8 cellular contexts compared by ENCODE assay signal in genomic region chrX:150364347-150365050, GRCh38. TPM values are rescaled to one million over a fixed set of nuclear protein-coding genes. Genes with fewer than 3 reads are reported as not detected.
DNase-seq lines count a peak whose midpoint lies in the region; ATAC-seq and TF ChIP-seq lines count a peak whose summit lies in the region.

No MANE protein-coding gene starts in this region.

- H3K27me3 Mint-ChIP-seq in WTC11 (ENCODE audit: low read depth), result peaks cover 81% of the 10 kb centered on the region

- H3K36me3 Mint-ChIP-seq in WTC11, result no peaks in the 10 kb centered on the region

- H3K4me3 ChIP-seq in epithelial cell of proximal tubule (ENCODE audit: low read depth, low read length) (peak overlapping the region; percentile 65), muscle layer of duodenum (ENCODE audit: low read depth in 1 of 2, low read length in 2 of 2) (peak overlapping the region; percentile 62 to 66), upper lobe of right lung (peak overlapping the region; percentile 58)

- no peak overlapping the region for H3K27ac Mint-ChIP-seq in WTC11

- intact Hi-C loops in upper lobe of right lung (cut with DNase I), result no loop called here

- TF ChIP-seq CTCF in WTC11 (IDR thresholded peaks at IDR 0.05) (no peak), epithelial cell of proximal tubule (conservative IDR thresholded peaks at IDR 0.05; ENCODE audit: low read depth, low read length) (no peak), upper lobe of right lung (IDR thresholded peaks at IDR 0.05) (no peak)

- H3K9me3 ChIP-seq in muscle layer of duodenum (ENCODE audit: control insufficient read depth in 1 of 2, low read length in 2 of 2) (no peaks in the 10 kb centered on the region), upper lobe of right lung (no peaks in the 10 kb centered on the region)

- H3K9me3 Mint-ChIP-seq in WTC11, result no peaks in the 10 kb centered on the region

- no peaks in the 10 kb centered on the region for H3K36me3 ChIP-seq in muscle layer of duodenum (ENCODE audit: control insufficient read depth in 1 of 2, insufficient read depth in 2 of 2, low read length in 2 of 2)
- no peaks in the 10 kb centered on the region for H3K36me3 ChIP-seq in upper lobe of right lung

- no peaks in the 10 kb centered on the region for H3K27me3 ChIP-seq in muscle layer of duodenum (ENCODE audit: low read depth, low read length)
- H3K27me3 ChIP-seq in upper lobe of right lung, result no peaks in the 10 kb centered on the region

- H3K27ac ChIP-seq in muscle layer of duodenum (ENCODE audit: low read length), result no peak overlapping the region
- H3K27ac ChIP-seq in upper lobe of right lung, result peak overlapping the region; percentile 74

- ATAC-seq in WTC11, result no peak
- ATAC-seq in upper lobe of right lung, result peak; percentile 3
- no peak for ATAC-seq in HG03571 (IDR thresholded peaks at IDR 0.05; ENCODE audit: unreplicated experiment)
- ATAC-seq in HG03469 (IDR thresholded peaks at IDR 0.05; ENCODE audit: unreplicated experiment), result no peak

- H3K4me1 Mint-ChIP-seq in WTC11, result peaks cover 15% of the 10 kb centered on the region

- POLR2A ChIA-PET in WTC11 (lab: Charles Lee), result no interaction called here

- peak overlapping the region; percentile 64 for H3K4me3 Mint-ChIP-seq in WTC11

- H3K4me1 ChIP-seq in muscle layer of duodenum (ENCODE audit: control insufficient read depth in 1 of 2, insufficient read depth in 2 of 2, low read length in 2 of 2) (peaks cover 0 to 14% of the 10 kb centered on the region in 2 donors), upper lobe of right lung (no peaks in the 10 kb centered on the region)

- CTCF ChIA-PET in WTC11 (lab: Charles Lee), result interaction anchor here (0.5 to 3.7 kb wide), 24 partner anchors 11 to 1755 kb away, joined by 3 to 26 read pairs (median 4); no protein-coding TSS in a partner anchor

- DNase-seq in NCI-H748 (lab: John Stamatoyannopoulos, UW; ENCODE audit: unreplicated experiment) (peak; percentile 47), NCI-H748 treated with DMSO at 0.1 percent for 48 hours (lab: John Stamatoyannopoulos, UW) (no peak), WTC11 (ENCODE audit: low spot score) (peak; percentile 13), epithelial cell of proximal tubule (ENCODE audit: low read depth) (no peak), upper lobe of right lung (peak; percentile 59)

TF ChIP-seq in WTC11, 78 proteins besides CTCF, POLR2A, EP300 and RAD21:
- no peak for TF ChIP-seq GABPB1 (CRISPR knock-in tag; IDR thresholded peaks at IDR 0.05)
- TF ChIP-seq, protein P1, sequence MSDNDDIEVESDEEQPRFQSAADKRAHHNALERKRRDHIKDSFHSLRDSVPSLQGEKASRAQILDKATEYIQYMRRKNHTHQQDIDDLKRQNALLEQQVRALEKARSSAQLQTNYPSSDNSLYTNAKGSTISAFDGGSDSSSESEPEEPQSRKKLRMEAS (CRISPR knock-in tag; IDR thresholded peaks at IDR 0.05), result no peak
- TF ChIP-seq ELF4 (CRISPR knock-in tag; IDR thresholded peaks at IDR 0.05; ENCODE audit: low read depth), result no peak
- TF ChIP-seq PRRX2 (CRISPR knock-in tag; IDR thresholded peaks at IDR 0.05), result no peak
- TF ChIP-seq ETV6 (CRISPR knock-in tag; IDR thresholded peaks at IDR 0.05), result no peak
- no peak for TF ChIP-seq ZNF138 (CRISPR knock-in tag; conservative IDR thresholded peaks at IDR 0.05)
- TF ChIP-seq, protein P2, sequence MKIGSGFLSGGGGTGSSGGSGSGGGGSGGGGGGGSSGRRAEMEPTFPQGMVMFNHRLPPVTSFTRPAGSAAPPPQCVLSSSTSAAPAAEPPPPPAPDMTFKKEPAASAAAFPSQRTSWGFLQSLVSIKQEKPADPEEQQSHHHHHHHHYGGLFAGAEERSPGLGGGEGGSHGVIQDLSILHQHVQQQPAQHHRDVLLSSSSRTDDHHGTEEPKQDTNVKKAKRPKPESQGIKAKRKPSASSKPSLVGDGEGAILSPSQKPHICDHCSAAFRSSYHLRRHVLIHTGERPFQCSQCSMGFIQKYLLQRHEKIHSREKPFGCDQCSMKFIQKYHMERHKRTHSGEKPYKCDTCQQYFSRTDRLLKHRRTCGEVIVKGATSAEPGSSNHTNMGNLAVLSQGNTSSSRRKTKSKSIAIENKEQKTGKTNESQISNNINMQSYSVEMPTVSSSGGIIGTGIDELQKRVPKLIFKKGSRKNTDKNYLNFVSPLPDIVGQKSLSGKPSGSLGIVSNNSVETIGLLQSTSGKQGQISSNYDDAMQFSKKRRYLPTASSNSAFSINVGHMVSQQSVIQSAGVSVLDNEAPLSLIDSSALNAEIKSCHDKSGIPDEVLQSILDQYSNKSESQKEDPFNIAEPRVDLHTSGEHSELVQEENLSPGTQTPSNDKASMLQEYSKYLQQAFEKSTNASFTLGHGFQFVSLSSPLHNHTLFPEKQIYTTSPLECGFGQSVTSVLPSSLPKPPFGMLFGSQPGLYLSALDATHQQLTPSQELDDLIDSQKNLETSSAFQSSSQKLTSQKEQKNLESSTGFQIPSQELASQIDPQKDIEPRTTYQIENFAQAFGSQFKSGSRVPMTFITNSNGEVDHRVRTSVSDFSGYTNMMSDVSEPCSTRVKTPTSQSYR (CRISPR knock-in tag; IDR thresholded peaks at IDR 0.05), result no peak
- TF ChIP-seq ZNF423 (CRISPR knock-in tag; IDR thresholded peaks at IDR 0.05), result no peak
- no peak for TF ChIP-seq CBFB (CRISPR knock-in tag; IDR thresholded peaks at IDR 0.05; ENCODE audit: low read depth)
- TF ChIP-seq, protein P3, sequence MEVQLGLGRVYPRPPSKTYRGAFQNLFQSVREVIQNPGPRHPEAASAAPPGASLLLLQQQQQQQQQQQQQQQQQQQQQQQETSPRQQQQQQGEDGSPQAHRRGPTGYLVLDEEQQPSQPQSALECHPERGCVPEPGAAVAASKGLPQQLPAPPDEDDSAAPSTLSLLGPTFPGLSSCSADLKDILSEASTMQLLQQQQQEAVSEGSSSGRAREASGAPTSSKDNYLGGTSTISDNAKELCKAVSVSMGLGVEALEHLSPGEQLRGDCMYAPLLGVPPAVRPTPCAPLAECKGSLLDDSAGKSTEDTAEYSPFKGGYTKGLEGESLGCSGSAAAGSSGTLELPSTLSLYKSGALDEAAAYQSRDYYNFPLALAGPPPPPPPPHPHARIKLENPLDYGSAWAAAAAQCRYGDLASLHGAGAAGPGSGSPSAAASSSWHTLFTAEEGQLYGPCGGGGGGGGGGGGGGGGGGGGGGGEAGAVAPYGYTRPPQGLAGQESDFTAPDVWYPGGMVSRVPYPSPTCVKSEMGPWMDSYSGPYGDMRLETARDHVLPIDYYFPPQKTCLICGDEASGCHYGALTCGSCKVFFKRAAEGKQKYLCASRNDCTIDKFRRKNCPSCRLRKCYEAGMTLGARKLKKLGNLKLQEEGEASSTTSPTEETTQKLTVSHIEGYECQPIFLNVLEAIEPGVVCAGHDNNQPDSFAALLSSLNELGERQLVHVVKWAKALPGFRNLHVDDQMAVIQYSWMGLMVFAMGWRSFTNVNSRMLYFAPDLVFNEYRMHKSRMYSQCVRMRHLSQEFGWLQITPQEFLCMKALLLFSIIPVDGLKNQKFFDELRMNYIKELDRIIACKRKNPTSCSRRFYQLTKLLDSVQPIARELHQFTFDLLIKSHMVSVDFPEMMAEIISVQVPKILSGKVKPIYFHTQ (CRISPR knock-in tag; IDR thresholded peaks at IDR 0.05), result no peak
- no peak for TF ChIP-seq ATF1 (CRISPR knock-in tag; IDR thresholded peaks at IDR 0.05)
- TF ChIP-seq IRF2 (CRISPR knock-in tag; IDR thresholded peaks at IDR 0.05; ENCODE audit: borderline replicate concordance, low read depth), result no peak
- TF ChIP-seq GTF2I (CRISPR knock-in tag; conservative IDR thresholded peaks at IDR 0.05), result no peak

RNA-seq across cellular contexts. Expression of gene MAMLD1, which starts 1.4 kb away (rescaled TPM):
- total RNA-seq in WTC11 (2021) (0.32 to 0.35 TPM (median 0.34 TPM) in 3 replicates), epithelial cell of proximal tubule (1.5 and 2.5 TPM in 2 replicates), upper lobe of right lung (5.0 TPM)

Comparison
In these comparisons a context has a peak if more than half of its experiments do, and no peak if none do; other contexts are left out.
1. DNase-seq: peak in NCI-H748 (single experiment), WTC11 (single experiment) and upper lobe of right lung (single experiment); none in NCI-H748 treated with DMSO at 0.1 percent for 48 hours (single experiment) and epithelial cell of proximal tubule (single experiment).
2. Peak in every context shown above with its lines, with median percentiles within 50 percentile points of each other: H3K4me3 ChIP-seq.